In genomic region chr13:80341771-80342271, GRCh38 we compare ENCODE assay signal across 9 cellular contexts. TPM values are rescaled to one million over a fixed set of nuclear protein-coding genes. Genes with fewer than 3 reads are reported as not detected.
DNase-seq lines count a peak whose midpoint lies in the region; ATAC-seq and TF ChIP-seq lines count a peak whose summit lies in the region.
"Had no signal": no experiment of that assay in that cellular context is flagged by ENCODE, and none has a peak within 500 bp of the region (broad histone marks: within the 10 kb centered on the region; RNA-seq: fewer than 3 reads in every experiment).

No MANE protein-coding gene starts in this region.

- DNase-seq in D341Med (ENCODE audit: low spot score) (peak; percentile 40), LoVo (ENCODE audit: low spot score) (peak; percentile 22), cardiac septum (ENCODE audit: low spot score) (peak; percentile 83), NCI-H774 (lab: John Stamatoyannopoulos, UW) (no peak), OCI-M2 (lab: John Stamatoyannopoulos, UW; ENCODE audit: unreplicated experiment) (no peak)
- no peak for DNase-seq in activated T-cell treated with anti-CD3 and anti-CD28 coated beads, Interleukin-2, amount 50 U/mL, for 72 hours

- peaks cover 13% of the 10 kb centered on the region for H3K4me1 Mint-ChIP-seq in activated T-cell treated with anti-CD3 and anti-CD28 coated beads, Interleukin-2, amount 50 U/mL, for 72 hours (ENCODE audit: low read depth)

- H3K4me1 ChIP-seq in parathyroid adenoma = no peaks in the 10 kb centered on the region

- H3K36me3 Mint-ChIP-seq in activated T-cell treated with anti-CD3 and anti-CD28 coated beads, Interleukin-2, amount 50 U/mL, for 72 hours (ENCODE audit: insufficient read depth in 2 of 2) = peaks cover 0 to 1% of the 10 kb centered on the region in 2 donors

- H3K27ac ChIP-seq in parathyroid adenoma = peak overlapping the region; percentile 89

- peak overlapping the region; percentile 58 for H2AFZ ChIP-seq in parathyroid adenoma

- H3K9ac ChIP-seq in parathyroid adenoma = no peak overlapping the region

- no peaks in the 10 kb centered on the region for H3K27me3 ChIP-seq in parathyroid adenoma (ENCODE audit: control insufficient read depth, insufficient read depth, low read length)

- no peaks in the 10 kb centered on the region for H3K9me3 ChIP-seq in parathyroid adenoma (ENCODE audit: control insufficient read depth, low read length)

- no peak for TF ChIP-seq CTCF in parathyroid adenoma (IDR thresholded peaks at IDR 0.05)

- peak overlapping the region; percentile 87 for H3K4me3 ChIP-seq in parathyroid adenoma (ENCODE audit: low read depth, low read length)

- peak overlapping the region; percentile 77 to 84 for H3K4me3 Mint-ChIP-seq in activated T-cell treated with anti-CD3 and anti-CD28 coated beads, Interleukin-2, amount 50 U/mL, for 72 hours

- peak overlapping the region; percentile 74 for H3K4me2 ChIP-seq in parathyroid adenoma (ENCODE audit: low read length)

- intact Hi-C loops in cardiac septum (cut with DNase I) = loop anchor here (2.0 to 10.0 kb wide), 5 partner anchors 65 to 705 kb away; no protein-coding TSS in a partner anchor

- no peaks in the 10 kb centered on the region for H3K79me2 ChIP-seq in parathyroid adenoma

- H3K36me3 ChIP-seq in parathyroid adenoma (ENCODE audit: control insufficient read depth, insufficient read depth, low read length) = no peaks in the 10 kb centered on the region

- H3K27ac Mint-ChIP-seq in activated T-cell treated with anti-CD3 and anti-CD28 coated beads, Interleukin-2, amount 50 U/mL, for 72 hours = no peak overlapping the region

- no peaks in the 10 kb centered on the region for H3K9me3 Mint-ChIP-seq in activated T-cell treated with anti-CD3 and anti-CD28 coated beads, Interleukin-2, amount 50 U/mL, for 72 hours

- H3K27me3 Mint-ChIP-seq in activated T-cell treated with anti-CD3 and anti-CD28 coated beads, Interleukin-2, amount 50 U/mL, for 72 hours (ENCODE audit: low read depth) = peaks cover 46% of the 10 kb centered on the region

- no peak for ATAC-seq in activated T-cell treated with anti-CD3 and anti-CD28 coated beads, Interleukin-2, amount 50 U/mL, for 72 hours (replicated peaks in 1 of 2)
- ATAC-seq in GM18909 (IDR thresholded peaks at IDR 0.05; ENCODE audit: poor library complexity, unreplicated experiment) = no peak

RNA-seq across cellular contexts. Expression of gene SPRY2, which starts 0.9 kb away (rescaled TPM):
- under 1 TPM; 0.21 to 0.22 TPM for total RNA-seq in activated T-cell treated with anti-CD3 and anti-CD28 coated beads, Interleukin-2, amount 50 U/mL, for 72 hours
- total RNA-seq in cardiac septum = 32.8 TPM
- total RNA-seq: T-helper 1 cell treated with Interleukin-12 subunit alpha and Interleukin-12 subunit beta and Interleukin-4 antibody, amounts not matched to agents 30 ng/mL and 1 ng/mL, for 36 hours had no signal

Comparison
In these comparisons a context has a peak if more than half of its experiments do, and no peak if none do; other contexts are left out.
1. DNase-seq: peak in D341Med (single experiment), LoVo (single experiment) and cardiac septum (single experiment); none in activated T-cell treated with anti-CD3 and anti-CD28 coated beads, Interleukin-2, amount 50 U/mL, for 72 hours (0 of 2), NCI-H774 (single experiment) and OCI-M2 (single experiment).
2. RNA of gene SPRY2, which starts 0.9 kb away (total RNA-seq): 32.8 TPM in cardiac septum (single experiment); 0.21 to 0.22 TPM in activated T-cell treated with anti-CD3 and anti-CD28 coated beads, Interleukin-2, amount 50 U/mL, for 72 hours; every median in the first group is over 10 times any median in the second.